Comparison of ENCODE assay signal across 9 cellular contexts in the genomic region with DNA sequence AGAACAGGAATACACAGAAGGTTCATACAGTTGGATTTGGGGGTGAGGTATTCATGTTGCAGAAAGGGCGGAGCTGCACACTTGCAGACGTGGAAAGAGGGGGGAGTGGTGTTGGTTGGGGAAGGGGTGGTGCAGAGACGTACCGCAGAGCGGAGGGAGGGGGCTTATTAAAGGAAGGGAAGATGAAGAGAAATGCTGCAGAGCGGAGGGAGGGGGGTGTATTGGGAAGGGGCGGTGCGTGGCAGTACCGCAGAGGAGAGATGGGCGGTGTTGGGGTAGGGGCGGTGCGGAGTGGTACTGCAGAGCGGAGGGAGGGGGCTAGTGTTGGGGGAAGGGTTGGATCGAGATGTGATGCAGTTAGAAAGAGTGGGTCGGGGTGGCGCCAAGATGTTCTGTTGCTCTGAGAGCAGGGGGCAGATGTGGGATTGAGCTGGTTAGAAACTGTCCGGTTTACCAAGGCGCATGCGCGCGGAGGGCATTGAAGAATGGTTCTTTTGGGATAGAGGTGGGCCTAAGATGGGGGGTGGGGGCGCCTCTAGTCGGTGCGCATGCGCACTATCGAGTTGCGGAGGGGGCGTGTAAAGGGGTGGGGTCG. TPM values are rescaled to one million over a fixed set of nuclear protein-coding genes. Genes with fewer than 3 reads are reported as not detected.
DNase-seq lines count a peak whose midpoint lies in the region; ATAC-seq and TF ChIP-seq lines count a peak whose summit lies in the region.
"Had no signal": no experiment of that assay in that cellular context is flagged by ENCODE, and none has a peak within 500 bp of the region (broad histone marks: within the 10 kb centered on the region; RNA-seq: fewer than 3 reads in every experiment).

No MANE protein-coding gene starts in this region.

- H3K27ac ChIP-seq in smooth muscle cell (ENCODE audit: low read depth) = no peak overlapping the region
- H3K27ac ChIP-seq: epithelial cell of prostate had no signal

- POLR2A ChIA-PET in MCF 10A (lab: Yijun Ruan, JAX) = interaction anchor here (0.7 kb wide), 1 partner anchor 935 kb away, joined by 3 read pairs; no protein-coding TSS in a partner anchor

- H3K4me1 ChIP-seq in smooth muscle cell (ENCODE audit: low read depth) = no peaks in the 10 kb centered on the region

- peak overlapping the region; percentile 43 for H3K9ac ChIP-seq in smooth muscle cell (ENCODE audit: low read depth)

- H3K36me3 Mint-ChIP-seq in MCF 10A (ENCODE audit: insufficient read depth, unreplicated experiment) = peaks cover 6% of the 10 kb centered on the region

- ATAC-seq in GM18505 (IDR thresholded peaks at IDR 0.05; ENCODE audit: unreplicated experiment) = peak; percentile 74
- ATAC-seq in HG03196 (IDR thresholded peaks at IDR 0.05; ENCODE audit: unreplicated experiment) = no peak

- CTCF ChIA-PET in MCF 10A (lab: Yijun Ruan, JAX) = no interaction called here

- H3K4me1 Mint-ChIP-seq in MCF 10A (ENCODE audit: insufficient read depth, unreplicated experiment) = peaks cover 7% of the 10 kb centered on the region

- H3K27me3 Mint-ChIP-seq in MCF 10A (ENCODE audit: insufficient read depth, unreplicated experiment) = peaks cover 45% of the 10 kb centered on the region

- H3K27me3 ChIP-seq in smooth muscle cell (ENCODE audit: low read depth) = no peaks in the 10 kb centered on the region

- H3F3A ChIP-seq in smooth muscle cell (ENCODE audit: low read depth) = no peaks in the 10 kb centered on the region

- H3K4me3 ChIP-seq in Jurkat, Clone E6-1 (ENCODE audit: low read length) = peak overlapping the region; percentile 79
- peak overlapping the region; percentile 69 for H3K4me3 ChIP-seq in smooth muscle cell

- TF ChIP-seq POLR2A in GM18505 (IDR thresholded peaks at IDR 0.05; ENCODE audit: borderline replicate concordance, extremely low read depth, insufficient read depth, insufficient read length) = no peak

- intact Hi-C loops in MCF 10A (cut with micrococcal nuclease) = no loop called here

- peak overlapping the region; percentile 84 for H3K4me2 ChIP-seq in smooth muscle cell

- no TSS peak for BruUV-seq in MCF 10A (replicated peaks; lab: Mats Ljungman, UMichigan)

- H3K4me3 Mint-ChIP-seq in MCF 10A (ENCODE audit: unreplicated experiment) = peak overlapping the region; percentile 40

- no peaks in the 10 kb centered on the region for H3K79me2 ChIP-seq in smooth muscle cell (ENCODE audit: low read depth)

- peaks cover 12% of the 10 kb centered on the region for H4K20me1 ChIP-seq in smooth muscle cell (ENCODE audit: low read depth)

- 41% methylated on average over 6 of the region's 29 CpGs for WGBS in smooth muscle cell (ENCODE audit: low lambda C conversion rate)

- peaks cover 17% of the 10 kb centered on the region for H3K9me3 Mint-ChIP-seq in MCF 10A (ENCODE audit: unreplicated experiment)

- DNase-seq in Jurkat, Clone E6-1 (ENCODE audit: low read depth, low spot score) = peak; percentile 75
- peak; percentile 21 for DNase-seq in T-helper 9 cell
- no peak for DNase-seq in MCF 10A (ENCODE audit: unreplicated experiment)
- DNase-seq in inferior parietal cortex (ENCODE audit: extremely low spot score) = peak; percentile 64
- peak; percentile 11 for DNase-seq in smooth muscle cell (lab: John Stamatoyannopoulos, UW; ENCODE audit: unreplicated experiment)
- no peak for DNase-seq in cerebellar nuclear complex (lab: John Stamatoyannopoulos, UW)

- H3K9me3 ChIP-seq in smooth muscle cell (replicated peaks; ENCODE audit: low read depth) = no peaks in the 10 kb centered on the region

- H2AFZ ChIP-seq in smooth muscle cell (ENCODE audit: low read depth) = peak overlapping the region; percentile 77

- H3K36me3 ChIP-seq in smooth muscle cell (ENCODE audit: low read depth) = no peaks in the 10 kb centered on the region

- H3K27ac Mint-ChIP-seq in MCF 10A (ENCODE audit: low read depth, unreplicated experiment) = no peak overlapping the region

- TF ChIP-seq CTCF in MCF 10A (IDR thresholded peaks at IDR 0.05; ENCODE audit: unreplicated experiment) (no peak), smooth muscle cell (IDR thresholded peaks at IDR 0.05; ENCODE audit: borderline replicate concordance, insufficient read depth, poor library complexity, severe bottlenecking) (no peak)

RNA-seq across cellular contexts. Expression of a gene that starts 0.9 kb away (rescaled TPM):
- 36.7 TPM for polyA plus RNA-seq in Jurkat, Clone E6-1 (2012; ENCODE audit: insufficient read depth, insufficient read length)
- not detected in 2 replicates for total RNA-seq in MCF 10A (2022)
- 60.0 and 78.7 TPM in 2 replicates for total RNA-seq in smooth muscle cell
- 84.6 and 98.6 TPM in 2 replicates for polyA plus RNA-seq in smooth muscle cell

Comparison
In these comparisons a context has a peak if more than half of its experiments do, and no peak if none do; other contexts are left out.
1. DNase-seq: peak in Jurkat, Clone E6-1 (single experiment), T-helper 9 cell (single experiment), inferior parietal cortex (single experiment) and smooth muscle cell (single experiment); none in MCF 10A (single experiment) and cerebellar nuclear complex (0 of 2).
2. RNA of a gene that starts 0.9 kb away (total RNA-seq): 60.0 to 78.7 TPM in smooth muscle cell; not detected in MCF 10A; every median in the first group is over 10 times any median in the second.